Comparison of ENCODE assay signal across 9 cellular contexts in genomic region chr22:39501644-39502108, GRCh38. TPM values are rescaled to one million over a fixed set of nuclear protein-coding genes. Genes with fewer than 3 reads are reported as not detected.
DNase-seq lines count a peak whose midpoint lies in the region; ATAC-seq and TF ChIP-seq lines count a peak whose summit lies in the region.
"Had no signal": no experiment of that assay in that cellular context is flagged by ENCODE, and none has a peak within 500 bp of the region (broad histone marks: within the 10 kb centered on the region; RNA-seq: fewer than 3 reads in every experiment).

No MANE protein-coding gene starts in this region.

- CTCF ChIA-PET in activated CD8-positive, alpha-beta T cell treated with anti-CD3 and anti-CD28 coated beads for 36 hours (lab: Charles Lee), result interaction anchor here (0.9 to 17.7 kb wide), 9 partner anchors 8 to 187 kb away, joined by 3 to 323 read pairs (median 4); partner anchors contain the start of gene RPS19BP1

- intact Hi-C loops in activated CD8-positive, alpha-beta T cell treated with anti-CD3 and anti-CD28 coated beads for 36 hours (cut with micrococcal nuclease), result no loop called here

- H3K4me1 ChIP-seq in iPS-18a (ENCODE audit: control insufficient read depth, low read depth, low read length), result no peaks in the 10 kb centered on the region
- H3K4me1 ChIP-seq in stomach smooth muscle (ENCODE audit: control insufficient read depth, insufficient read depth, low read length), result peaks cover 38% of the 10 kb centered on the region

- H3K9me3 ChIP-seq in iPS-18a (ENCODE audit: control insufficient read depth, low read depth, low read length), result no peaks in the 10 kb centered on the region
- no peaks in the 10 kb centered on the region for H3K9me3 ChIP-seq in stomach smooth muscle (ENCODE audit: control insufficient read depth in 2 of 2, low read length in 2 of 2)

- peaks cover 83% of the 10 kb centered on the region for H3K27me3 ChIP-seq in iPS-18a (ENCODE audit: control insufficient read depth, insufficient read depth, low read length)
- no peaks in the 10 kb centered on the region for H3K27me3 ChIP-seq in stomach smooth muscle (ENCODE audit: control insufficient read depth in 1 of 2, insufficient read depth in 2 of 2, low read length in 2 of 2)

- ATAC-seq in activated CD8-positive, alpha-beta T cell treated with anti-CD3 and anti-CD28 coated beads for 36 hours, result no peak
- ATAC-seq in GM18907 (IDR thresholded peaks at IDR 0.05; ENCODE audit: unreplicated experiment), result no peak
- ATAC-seq in HG03045 (IDR thresholded peaks at IDR 0.05; ENCODE audit: unreplicated experiment), result no peak

- TF ChIP-seq CTCF in activated CD8-positive, alpha-beta T cell treated with anti-CD3 and anti-CD28 coated beads for 36 hours (IDR thresholded peaks at IDR 0.05), result no peak

- peaks cover 24% of the 10 kb centered on the region for H3K36me3 Mint-ChIP-seq in T-helper 1 cell treated with Interleukin-12 subunit alpha and Interleukin-12 subunit beta and Interleukin-4 antibody, amounts not matched to agents 30 μg/mL and 1 μg/mL, for 36 hours (ENCODE audit: low read depth)
- peaks cover 35% of the 10 kb centered on the region for H3K36me3 Mint-ChIP-seq in activated CD8-positive, alpha-beta T cell treated with anti-CD3 and anti-CD28 coated beads for 36 hours (ENCODE audit: low read depth)

- H3K27ac ChIP-seq in iPS-18a (ENCODE audit: low read length) (no peak overlapping the region), stomach smooth muscle (ENCODE audit: low read length) (peak overlapping the region; percentile 78)

- H3K4me3 Mint-ChIP-seq in T-helper 1 cell treated with Interleukin-12 subunit alpha and Interleukin-12 subunit beta and Interleukin-4 antibody, amounts not matched to agents 30 μg/mL and 1 μg/mL, for 36 hours, result peak overlapping the region; percentile 99
- H3K4me3 Mint-ChIP-seq in activated CD8-positive, alpha-beta T cell treated with anti-CD3 and anti-CD28 coated beads for 36 hours, result peak overlapping the region; percentile 80

- H3K9ac ChIP-seq in iPS-18a (ENCODE audit: low read length) (peak overlapping the region; percentile 69), stomach smooth muscle (ENCODE audit: low read length in 2 of 2) (peak overlapping the region; percentile 84 to 89)

- H3K27ac Mint-ChIP-seq in T-helper 1 cell treated with Interleukin-12 subunit alpha and Interleukin-12 subunit beta and Interleukin-4 antibody, amounts not matched to agents 30 μg/mL and 1 μg/mL, for 36 hours, result peak overlapping the region; percentile 96
- H3K27ac Mint-ChIP-seq in activated CD8-positive, alpha-beta T cell treated with anti-CD3 and anti-CD28 coated beads for 36 hours, result peak overlapping the region; percentile 93

- H3K4me1 Mint-ChIP-seq in T-helper 1 cell treated with Interleukin-12 subunit alpha and Interleukin-12 subunit beta and Interleukin-4 antibody, amounts not matched to agents 30 μg/mL and 1 μg/mL, for 36 hours (ENCODE audit: low read depth), result peaks cover 21% of the 10 kb centered on the region
- H3K4me1 Mint-ChIP-seq in activated CD8-positive, alpha-beta T cell treated with anti-CD3 and anti-CD28 coated beads for 36 hours (ENCODE audit: low read depth), result peaks cover 29% of the 10 kb centered on the region

- peaks cover 6% of the 10 kb centered on the region for H3K27me3 Mint-ChIP-seq in T-helper 1 cell treated with Interleukin-12 subunit alpha and Interleukin-12 subunit beta and Interleukin-4 antibody, amounts not matched to agents 30 μg/mL and 1 μg/mL, for 36 hours (ENCODE audit: low read depth)
- no peaks in the 10 kb centered on the region for H3K27me3 Mint-ChIP-seq in activated CD8-positive, alpha-beta T cell treated with anti-CD3 and anti-CD28 coated beads for 36 hours

- POLR2A ChIA-PET in activated CD8-positive, alpha-beta T cell treated with anti-CD3 and anti-CD28 coated beads for 36 hours (lab: Charles Lee), result interaction anchor here (0.6 to 4.4 kb wide), 11 partner anchors 9 to 66 kb away, joined by 3 to 48 read pairs (median 7); partner anchors contain the start of gene ATF4

- no peaks in the 10 kb centered on the region for H3K9me3 Mint-ChIP-seq in T-helper 1 cell treated with Interleukin-12 subunit alpha and Interleukin-12 subunit beta and Interleukin-4 antibody, amounts not matched to agents 30 μg/mL and 1 μg/mL, for 36 hours
- H3K9me3 Mint-ChIP-seq in activated CD8-positive, alpha-beta T cell treated with anti-CD3 and anti-CD28 coated beads for 36 hours, result no peaks in the 10 kb centered on the region

- DNase-seq in T-helper 1 cell (no peak), CD1c-positive myeloid dendritic cell (ENCODE audit: extremely low spot score) (no peak)
- no peak for DNase-seq in activated CD8-positive, alpha-beta T cell treated with anti-CD3 and anti-CD28 coated beads for 36 hours
- DNase-seq: NCI-H2081 treated with DMSO at 0.1 percent for 48 hours had no signal

- H3K4me3 ChIP-seq in iPS-18a (ENCODE audit: low read length), result peak overlapping the region; percentile 82
- peak overlapping the region; percentile 91 to 93 for H3K4me3 ChIP-seq in stomach smooth muscle (ENCODE audit: low read length in 2 of 2)

- H3K36me3 ChIP-seq in iPS-18a (ENCODE audit: control insufficient read depth, low read depth, low read length), result peaks cover 31% of the 10 kb centered on the region
- H3K36me3 ChIP-seq in stomach smooth muscle (ENCODE audit: control insufficient read depth in 2 of 2, insufficient read depth in 2 of 2, low read length in 2 of 2), result peaks cover 18 to 21% of the 10 kb centered on the region in 2 donors

RNA-seq across cellular contexts. Expression of gene MIEF1, which starts 0.4 kb away (rescaled TPM):
- 10 to 100 TPM; 48.2 to 51.1 TPM for total RNA-seq in activated CD8-positive, alpha-beta T cell treated with anti-CD3 and anti-CD28 coated beads for 36 hours

RNA-seq across cellular contexts. Expression of gene ATF4, which starts 18.7 kb away (rescaled TPM):
- total RNA-seq in activated CD8-positive, alpha-beta T cell treated with anti-CD3 and anti-CD28 coated beads for 36 hours, result 100 to 1,000 TPM; 518 to 536 TPM

RNA-seq across cellular contexts. Expression of gene RPS19BP1, which starts 30.9 kb away (rescaled TPM):
- 10 to 100 TPM; 68.5 to 71.7 TPM for total RNA-seq in activated CD8-positive, alpha-beta T cell treated with anti-CD3 and anti-CD28 coated beads for 36 hours

RNA-seq across cellular contexts. Expression of gene MGAT3, which starts 44.9 kb away (rescaled TPM):
- 1 to 10 TPM in 1 of 2 experiments, under 1 TPM in 1; 0.90 to 1.9 TPM for total RNA-seq in activated CD8-positive, alpha-beta T cell treated with anti-CD3 and anti-CD28 coated beads for 36 hours
